1 cellular context compared by ENCODE assay signal in genomic region chr16:67489401-67490083, GRCh38.
TF ChIP-seq lines count a peak whose summit lies in the region.

No MANE protein-coding gene starts in this region.

TF ChIP-seq in GM12878, 131 proteins besides CTCF, POLR2A, EP300 and RAD21:
- TF ChIP-seq NR2F1 (conservative IDR thresholded peaks at IDR 0.05): no peak
- TF ChIP-seq SUZ12 (IDR thresholded peaks at IDR 0.05; ENCODE audit: unreplicated experiment): no peak
- TF ChIP-seq ESRRA (IDR thresholded peaks at IDR 0.05; ENCODE audit: low read length): no peak
- TF ChIP-seq FOXM1 (IDR thresholded peaks at IDR 0.05; ENCODE audit: low read depth, low read length): no peak
TF ChIP-seq in GM12878: peak in this region for 0.
